In the genomic region with DNA sequence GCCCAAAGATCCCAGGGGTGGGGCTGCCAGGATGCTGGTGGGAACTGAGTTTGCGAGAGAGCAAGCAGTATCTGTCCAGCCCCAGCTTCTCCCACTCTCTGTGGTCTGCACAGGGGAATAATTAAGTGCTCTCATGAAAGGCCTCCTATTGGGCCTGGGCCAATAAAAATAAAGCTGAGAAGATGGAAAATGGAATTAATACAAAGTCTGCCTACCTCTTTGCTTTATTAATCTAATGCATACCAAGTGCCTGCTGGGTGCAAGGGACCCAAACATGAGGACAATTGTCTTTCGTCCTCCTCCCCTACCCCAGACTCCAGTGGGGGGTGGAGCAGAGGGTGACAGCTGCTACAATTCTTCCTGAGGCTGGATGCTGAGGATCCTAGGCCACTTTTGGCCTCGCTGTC, we compare ENCODE assay signal across 1 cellular context.
TF ChIP-seq lines count a peak whose summit lies in the region.

No MANE protein-coding gene starts in this region.

TF ChIP-seq in HEK293, 187 proteins besides CTCF, POLR2A, EP300 and RAD21 (continued from another document):
- TF ChIP-seq, protein P1, sequence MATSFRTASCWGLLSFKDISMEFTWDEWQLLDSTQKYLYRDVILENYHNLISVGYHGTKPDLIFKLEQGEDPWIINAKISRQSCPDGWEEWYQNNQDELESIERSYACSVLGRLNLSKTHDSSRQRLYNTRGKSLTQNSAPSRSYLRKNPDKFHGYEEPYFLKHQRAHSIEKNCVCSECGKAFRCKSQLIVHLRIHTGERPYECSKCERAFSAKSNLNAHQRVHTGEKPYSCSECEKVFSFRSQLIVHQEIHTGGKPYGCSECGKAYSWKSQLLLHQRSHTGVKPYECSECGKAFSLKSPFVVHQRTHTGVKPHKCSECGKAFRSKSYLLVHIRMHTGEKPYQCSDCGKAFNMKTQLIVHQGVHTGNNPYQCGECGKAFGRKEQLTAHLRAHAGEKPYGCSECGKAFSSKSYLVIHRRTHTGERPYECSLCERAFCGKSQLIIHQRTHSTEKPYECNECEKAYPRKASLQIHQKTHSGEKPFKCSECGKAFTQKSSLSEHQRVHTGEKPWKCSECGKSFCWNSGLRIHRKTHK (tag by site-specific recombination; IDR thresholded peaks at IDR 0.05): no peak
- TF ChIP-seq EGR2 (tag by site-specific recombination; IDR thresholded peaks at IDR 0.05; ENCODE audit: low read depth): 0 out of 2 replicates have a peak, but pooled peaks have one; percentile 46
- TF ChIP-seq ZNF501 (tag by site-specific recombination; IDR thresholded peaks at IDR 0.05): no peak
- TF ChIP-seq ZNF394 (tag by site-specific recombination; IDR thresholded peaks at IDR 0.05; ENCODE audit: borderline replicate concordance): peak; percentile 77; the same call in 1 of the 2 replicates
- peak; percentile 60 for TF ChIP-seq ZBTB17 (tag by site-specific recombination; IDR thresholded peaks at IDR 0.05)
- TF ChIP-seq ZBTB8A (tag by site-specific recombination; IDR thresholded peaks at IDR 0.05): 0 out of 2 replicates have a peak, but pooled peaks have one; percentile 36
- TF ChIP-seq, protein P2, sequence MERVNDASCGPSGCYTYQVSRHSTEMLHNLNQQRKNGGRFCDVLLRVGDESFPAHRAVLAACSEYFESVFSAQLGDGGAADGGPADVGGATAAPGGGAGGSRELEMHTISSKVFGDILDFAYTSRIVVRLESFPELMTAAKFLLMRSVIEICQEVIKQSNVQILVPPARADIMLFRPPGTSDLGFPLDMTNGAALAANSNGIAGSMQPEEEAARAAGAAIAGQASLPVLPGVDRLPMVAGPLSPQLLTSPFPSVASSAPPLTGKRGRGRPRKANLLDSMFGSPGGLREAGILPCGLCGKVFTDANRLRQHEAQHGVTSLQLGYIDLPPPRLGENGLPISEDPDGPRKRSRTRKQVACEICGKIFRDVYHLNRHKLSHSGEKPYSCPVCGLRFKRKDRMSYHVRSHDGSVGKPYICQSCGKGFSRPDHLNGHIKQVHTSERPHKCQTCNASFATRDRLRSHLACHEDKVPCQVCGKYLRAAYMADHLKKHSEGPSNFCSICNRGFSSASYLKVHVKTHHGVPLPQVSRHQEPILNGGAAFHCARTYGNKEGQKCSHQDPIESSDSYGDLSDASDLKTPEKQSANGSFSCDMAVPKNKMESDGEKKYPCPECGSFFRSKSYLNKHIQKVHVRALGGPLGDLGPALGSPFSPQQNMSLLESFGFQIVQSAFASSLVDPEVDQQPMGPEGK (tag by site-specific recombination; IDR thresholded peaks at IDR 0.05): peak; percentile 59; the same call in 1 of the 2 replicates
- TF ChIP-seq ZNF830 (tag by site-specific recombination; IDR thresholded peaks at IDR 0.05; ENCODE audit: low read depth): no peak
- no peak for TF ChIP-seq REPIN1 (tag by site-specific recombination; IDR thresholded peaks at IDR 0.05; ENCODE audit: low read depth)
- TF ChIP-seq, protein P3, sequence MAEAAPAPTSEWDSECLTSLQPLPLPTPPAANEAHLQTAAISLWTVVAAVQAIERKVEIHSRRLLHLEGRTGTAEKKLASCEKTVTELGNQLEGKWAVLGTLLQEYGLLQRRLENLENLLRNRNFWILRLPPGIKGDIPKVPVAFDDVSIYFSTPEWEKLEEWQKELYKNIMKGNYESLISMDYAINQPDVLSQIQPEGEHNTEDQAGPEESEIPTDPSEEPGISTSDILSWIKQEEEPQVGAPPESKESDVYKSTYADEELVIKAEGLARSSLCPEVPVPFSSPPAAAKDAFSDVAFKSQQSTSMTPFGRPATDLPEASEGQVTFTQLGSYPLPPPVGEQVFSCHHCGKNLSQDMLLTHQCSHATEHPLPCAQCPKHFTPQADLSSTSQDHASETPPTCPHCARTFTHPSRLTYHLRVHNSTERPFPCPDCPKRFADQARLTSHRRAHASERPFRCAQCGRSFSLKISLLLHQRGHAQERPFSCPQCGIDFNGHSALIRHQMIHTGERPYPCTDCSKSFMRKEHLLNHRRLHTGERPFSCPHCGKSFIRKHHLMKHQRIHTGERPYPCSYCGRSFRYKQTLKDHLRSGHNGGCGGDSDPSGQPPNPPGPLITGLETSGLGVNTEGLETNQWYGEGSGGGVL (tag by site-specific recombination; IDR thresholded peaks at IDR 0.05): peak; percentile 35; the same call in 1 of the 2 replicates
- no peak for TF ChIP-seq ZNF514 (tag by site-specific recombination; IDR thresholded peaks at IDR 0.05)
- TF ChIP-seq ZNF791 (tag by site-specific recombination; IDR thresholded peaks at IDR 0.05): no peak
- TF ChIP-seq ZNF391 (tag by site-specific recombination; IDR thresholded peaks at IDR 0.05; ENCODE audit: borderline replicate concordance, low read depth): no peak
- TF ChIP-seq ZNF426 (tag by site-specific recombination; IDR thresholded peaks at IDR 0.05): no peak
- TF ChIP-seq ZEB2 (tag by site-specific recombination; IDR thresholded peaks at IDR 0.05): 0 out of 2 replicates have a peak, but pooled peaks have one; percentile 24
- no peak for TF ChIP-seq ZNF768 (tag by site-specific recombination; IDR thresholded peaks at IDR 0.05)
- peak; percentile 16; the same call in 1 of the 2 replicates for TF ChIP-seq GLIS1 (tag by site-specific recombination; IDR thresholded peaks at IDR 0.05)
- 0 out of 2 replicates have a peak, but pooled peaks have one; percentile 60 for TF ChIP-seq ZNF341 (tag by site-specific recombination; IDR thresholded peaks at IDR 0.05; ENCODE audit: low read depth)
- TF ChIP-seq ZNF211 (tag by site-specific recombination; IDR thresholded peaks at IDR 0.05; ENCODE audit: low read depth): no peak
- no peak for TF ChIP-seq ZNF302 (tag by site-specific recombination; IDR thresholded peaks at IDR 0.05; ENCODE audit: low read depth)
- TF ChIP-seq, protein P4, sequence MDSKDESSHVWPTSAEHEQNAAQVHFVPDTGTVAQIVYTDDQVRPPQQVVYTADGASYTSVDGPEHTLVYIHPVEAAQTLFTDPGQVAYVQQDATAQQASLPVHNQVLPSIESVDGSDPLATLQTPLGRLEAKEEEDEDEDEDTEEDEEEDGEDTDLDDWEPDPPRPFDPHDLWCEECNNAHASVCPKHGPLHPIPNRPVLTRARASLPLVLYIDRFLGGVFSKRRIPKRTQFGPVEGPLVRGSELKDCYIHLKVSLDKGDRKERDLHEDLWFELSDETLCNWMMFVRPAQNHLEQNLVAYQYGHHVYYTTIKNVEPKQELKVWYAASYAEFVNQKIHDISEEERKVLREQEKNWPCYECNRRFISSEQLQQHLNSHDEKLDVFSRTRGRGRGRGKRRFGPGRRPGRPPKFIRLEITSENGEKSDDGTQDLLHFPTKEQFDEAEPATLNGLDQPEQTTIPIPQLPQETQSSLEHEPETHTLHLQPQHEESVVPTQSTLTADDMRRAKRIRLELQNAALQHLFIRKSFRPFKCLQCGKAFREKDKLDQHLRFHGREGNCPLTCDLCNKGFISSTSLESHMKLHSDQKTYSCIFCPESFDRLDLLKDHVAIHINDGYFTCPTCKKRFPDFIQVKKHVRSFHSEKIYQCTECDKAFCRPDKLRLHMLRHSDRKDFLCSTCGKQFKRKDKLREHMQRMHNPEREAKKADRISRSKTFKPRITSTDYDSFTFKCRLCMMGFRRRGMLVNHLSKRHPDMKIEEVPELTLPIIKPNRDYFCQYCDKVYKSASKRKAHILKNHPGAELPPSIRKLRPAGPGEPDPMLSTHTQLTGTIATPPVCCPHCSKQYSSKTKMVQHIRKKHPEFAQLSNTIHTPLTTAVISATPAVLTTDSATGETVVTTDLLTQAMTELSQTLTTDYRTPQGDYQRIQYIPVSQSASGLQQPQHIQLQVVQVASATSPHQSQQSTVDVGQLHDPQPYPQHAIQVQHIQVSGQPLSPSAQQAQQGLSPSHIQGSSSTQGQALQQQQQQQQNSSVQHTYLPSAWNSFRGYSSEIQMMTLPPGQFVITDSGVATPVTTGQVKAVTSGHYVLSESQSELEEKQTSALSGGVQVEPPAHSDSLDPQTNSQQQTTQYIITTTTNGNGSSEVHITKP (tag by site-specific recombination; IDR thresholded peaks at IDR 0.05): peak; percentile 15; the same call in 1 of the 2 replicates
- no peak; the same call in 1 of the 2 replicates for TF ChIP-seq IKZF3 (tag by site-specific recombination; IDR thresholded peaks at IDR 0.05)
- TF ChIP-seq SP7 (tag by site-specific recombination; IDR thresholded peaks at IDR 0.05): peak; percentile 42; the same call in 1 of the 2 replicates
- TF ChIP-seq, protein P5, sequence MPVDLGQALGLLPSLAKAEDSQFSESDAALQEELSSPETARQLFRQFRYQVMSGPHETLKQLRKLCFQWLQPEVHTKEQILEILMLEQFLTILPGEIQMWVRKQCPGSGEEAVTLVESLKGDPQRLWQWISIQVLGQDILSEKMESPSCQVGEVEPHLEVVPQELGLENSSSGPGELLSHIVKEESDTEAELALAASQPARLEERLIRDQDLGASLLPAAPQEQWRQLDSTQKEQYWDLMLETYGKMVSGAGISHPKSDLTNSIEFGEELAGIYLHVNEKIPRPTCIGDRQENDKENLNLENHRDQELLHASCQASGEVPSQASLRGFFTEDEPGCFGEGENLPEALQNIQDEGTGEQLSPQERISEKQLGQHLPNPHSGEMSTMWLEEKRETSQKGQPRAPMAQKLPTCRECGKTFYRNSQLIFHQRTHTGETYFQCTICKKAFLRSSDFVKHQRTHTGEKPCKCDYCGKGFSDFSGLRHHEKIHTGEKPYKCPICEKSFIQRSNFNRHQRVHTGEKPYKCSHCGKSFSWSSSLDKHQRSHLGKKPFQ (tag by site-specific recombination; IDR thresholded peaks at IDR 0.05): peak; percentile 92
- TF ChIP-seq FEZF1 (tag by site-specific recombination; IDR thresholded peaks at IDR 0.05): peak; percentile 32; the same call in 1 of the 2 replicates
- TF ChIP-seq ZNF157 (tag by site-specific recombination; IDR thresholded peaks at IDR 0.05): no peak
- 0 out of 2 replicates have a peak, but pooled peaks have one; percentile 41 for TF ChIP-seq KLF10 (tag by site-specific recombination; IDR thresholded peaks at IDR 0.05)
- peak; percentile 38; the same call in 1 of the 2 replicates for TF ChIP-seq OSR2 (tag by site-specific recombination; IDR thresholded peaks at IDR 0.05)
- TF ChIP-seq ZNF133 (tag by site-specific recombination; IDR thresholded peaks at IDR 0.05): no peak
- TF ChIP-seq, protein P6, sequence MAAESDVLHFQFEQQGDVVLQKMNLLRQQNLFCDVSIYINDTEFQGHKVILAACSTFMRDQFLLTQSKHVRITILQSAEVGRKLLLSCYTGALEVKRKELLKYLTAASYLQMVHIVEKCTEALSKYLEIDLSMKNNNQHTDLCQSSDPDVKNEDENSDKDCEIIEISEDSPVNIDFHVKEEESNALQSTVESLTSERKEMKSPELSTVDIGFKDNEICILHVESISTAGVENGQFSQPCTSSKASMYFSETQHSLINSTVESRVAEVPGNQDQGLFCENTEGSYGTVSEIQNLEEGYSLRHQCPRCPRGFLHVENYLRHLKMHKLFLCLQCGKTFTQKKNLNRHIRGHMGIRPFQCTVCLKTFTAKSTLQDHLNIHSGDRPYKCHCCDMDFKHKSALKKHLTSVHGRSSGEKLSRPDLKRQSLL (tag by site-specific recombination; IDR thresholded peaks at IDR 0.05): no peak
- TF ChIP-seq ZNF792 (tag by site-specific recombination; IDR thresholded peaks at IDR 0.05): no peak
TF ChIP-seq in HEK293: peak in this region for 16.
